Comparison of ENCODE assay signal across 8 cellular contexts in the genomic region with DNA sequence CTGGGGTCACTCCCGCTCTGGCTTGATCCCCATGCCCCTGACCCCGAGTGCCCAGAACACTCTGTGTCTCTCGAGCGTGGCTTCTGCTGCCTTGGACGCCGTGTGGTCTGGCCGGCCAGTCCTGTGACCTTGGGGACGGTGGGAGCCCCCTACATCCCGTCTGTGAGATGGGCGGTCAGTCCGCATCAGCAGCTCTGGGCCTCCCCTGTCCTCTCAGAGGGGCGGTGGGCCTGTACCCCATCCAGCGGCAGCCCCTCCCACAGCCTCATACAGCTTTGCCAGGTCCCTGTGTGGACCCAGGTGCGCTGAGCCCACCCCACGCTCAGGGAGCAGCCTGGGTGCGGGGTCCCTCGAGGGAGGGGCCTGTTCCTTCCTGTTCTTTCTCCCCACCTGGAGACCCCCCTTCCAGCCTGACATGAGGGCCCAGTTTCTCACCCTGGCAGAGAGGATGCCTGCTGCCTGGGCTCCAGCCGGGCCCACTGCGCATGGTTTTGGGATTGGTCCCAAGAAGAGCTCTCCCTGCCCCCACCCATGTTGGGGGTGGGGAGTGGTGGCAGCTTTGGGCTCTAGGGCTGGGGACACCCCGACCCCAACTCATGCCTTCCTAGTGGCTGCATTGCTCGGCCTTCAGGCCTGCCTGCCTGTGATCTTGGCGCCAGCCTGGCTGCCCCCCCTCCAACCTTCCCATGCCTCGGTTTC. TPM values are rescaled to one million over a fixed set of nuclear protein-coding genes. Genes with fewer than 3 reads are reported as not detected.
DNase-seq lines count a peak whose midpoint lies in the region; TF ChIP-seq lines count a peak whose summit lies in the region.

No MANE protein-coding gene starts in this region.

- H3K36me3 ChIP-seq in SJCRH30 (peaks cover 37% of the 10 kb centered on the region), esophagus muscularis mucosa (peaks cover 0 to 19% (median 10%) of the 10 kb centered on the region in 4 donors), ovary (no peaks in the 10 kb centered on the region)

- H3K9me3 ChIP-seq in SJCRH30 (replicated peaks) (no peaks in the 10 kb centered on the region), esophagus muscularis mucosa (no peaks in the 10 kb centered on the region), ovary (no peaks in the 10 kb centered on the region)

- no peaks in the 10 kb centered on the region for H3K27me3 Mint-ChIP-seq in Calu3 (ENCODE audit: unreplicated experiment)

- H3K4me3 Mint-ChIP-seq in Calu3 (ENCODE audit: low read depth, unreplicated experiment), result peak overlapping the region; percentile 93

- TF ChIP-seq EP300 in esophagus muscularis mucosa (IDR thresholded peaks at IDR 0.05) (no peak), ovary (IDR thresholded peaks at IDR 0.05) (no peak)

- H3K4me1 ChIP-seq in SJCRH30 (peaks cover 10% of the 10 kb centered on the region), esophagus muscularis mucosa (peaks cover 34 to 46% (median 41%) of the 10 kb centered on the region in 4 donors), ovary (ENCODE audit: insufficient read depth) (peaks cover 19% of the 10 kb centered on the region)

- CTCF ChIA-PET in Calu3 (lab: Charles Lee), result interaction anchor here (0.7 kb wide), 1 partner anchor 60 kb away, joined by 3 read pairs; no protein-coding TSS in a partner anchor

- DNase-seq in Calu3 (no peak), SJCRH30 (no peak), esophagus muscularis mucosa (ENCODE audit: extremely low spot score) (no peak), ovary (peak in 1 of 5 donors; percentile 47), glomerular visceral epithelial cell (ENCODE audit: extremely low spot score) (no peak), T1000 (lab: John Stamatoyannopoulos, UW) (no peak), NCI-H510A treated with DMSO at 0.1 percent for 48 hours (lab: John Stamatoyannopoulos, UW) (no peak)
- DNase-seq in activated CD4-positive, CD25-positive, alpha-beta regulatory T cell (lab: John Stamatoyannopoulos, UW), result no peak

- H3K27ac ChIP-seq in SJCRH30 (peak overlapping the region; percentile 74), esophagus muscularis mucosa (replicated peaks in 1 of 4) (peak overlapping the region; percentile 68 to 85 (median 78)), ovary (peak overlapping the region; percentile 33 to 48)

- intact Hi-C loops in Calu3 (cut with micrococcal nuclease; ENCODE audit: unreplicated experiment) (no loop called here), esophagus muscularis mucosa (cut with DNase I) (no loop called here), ovary (cut with DNase I) (loop anchor here in 1 of 4 donors (10.0 kb wide), 1 partner anchor 54 kb away; a partner anchor contains a TSS)

- BruUV-seq in Calu3 (replicated peaks; lab: Mats Ljungman, UMichigan), result TSS peak; percentile 32

- no peaks in the 10 kb centered on the region for H3K27me3 ChIP-seq in SJCRH30
- H3K27me3 ChIP-seq in esophagus muscularis mucosa, result no peaks in the 10 kb centered on the region
- H3K27me3 ChIP-seq in ovary, result no peaks in the 10 kb centered on the region

- TF ChIP-seq CTCF in Calu3 (IDR thresholded peaks at IDR 0.05; ENCODE audit: unreplicated experiment), result no peak
- no peak for TF ChIP-seq CTCF in esophagus muscularis mucosa (IDR thresholded peaks at IDR 0.05)
- TF ChIP-seq CTCF in ovary (IDR thresholded peaks at IDR 0.05), result no peak

- TF ChIP-seq POLR2A in esophagus muscularis mucosa (IDR thresholded peaks at IDR 0.05; ENCODE audit: low read depth) (no peak), ovary (IDR thresholded peaks at IDR 0.05) (no peak)

- WGBS in esophagus muscularis mucosa, result 73% methylated on average over 8 of the region's 23 CpGs
- WGBS in ovary, 3 donors, result 24 to 34% (median 25%) methylated on average over 21 to 23 of the region's 23 CpGs

- H3K4me3 ChIP-seq in SJCRH30 (peak overlapping the region; percentile 91), esophagus muscularis mucosa (peak overlapping the region; percentile 70 to 88 (median 74)), ovary (peak overlapping the region; percentile 56)

- peaks cover 48% of the 10 kb centered on the region for H3K36me3 Mint-ChIP-seq in Calu3 (ENCODE audit: insufficient read depth, unreplicated experiment)

- peak overlapping the region; percentile 85 for H3K27ac Mint-ChIP-seq in Calu3 (ENCODE audit: unreplicated experiment)

- no peaks in the 10 kb centered on the region for H3K9me3 Mint-ChIP-seq in Calu3 (ENCODE audit: low read depth, unreplicated experiment)

- H3K4me1 Mint-ChIP-seq in Calu3 (ENCODE audit: low read depth, unreplicated experiment), result peaks cover 27% of the 10 kb centered on the region

RNA-seq across cellular contexts. Expression of a gene that starts 1.5 kb away (rescaled TPM):
- 161 and 168 TPM in 2 replicates for total RNA-seq in Calu3 (2022)
- total RNA-seq in SJCRH30 (2014; rRNA removed; shearing (Covaris generic)), result 91.7 and 117 TPM in 2 replicates
- total RNA-seq in esophagus muscularis mucosa, result 10 to 100 TPM; 49.0 to 94.2 (median 67.9) TPM
- 100 to 1,000 TPM in 5 of 7 donors, 10 to 100 TPM in 2; 45.7 to 128 (median 112) TPM for total RNA-seq in ovary
- 10 to 100 TPM; 23.0 to 72.3 TPM for polyA plus RNA-seq in ovary

RNA-seq across cellular contexts. Expression of a gene that starts 22.8 kb away (rescaled TPM):
- total RNA-seq in Calu3 (2022), result 1.6 and 2.8 TPM in 2 replicates
- total RNA-seq in SJCRH30 (2014; rRNA removed; shearing (Covaris generic)), result 0.06 and 0.20 TPM in 2 replicates
- total RNA-seq in esophagus muscularis mucosa, result under 1 TPM in 3 of 4 donors, not detected in 1; under 0.01 to 0.19 (median 0.17) TPM
- total RNA-seq in ovary, result 1 to 10 TPM in 5 of 7 donors, under 1 TPM in 2; 0.11 to 5.1 (median 2.5) TPM
- under 1 TPM in 1 of 2 donors, not detected in 1; 0.59 TPM for polyA plus RNA-seq in ovary

RNA-seq across cellular contexts. Expression of a gene that starts 53.5 kb away (rescaled TPM):
- total RNA-seq in Calu3 (2022), result 70.1 and 71.8 TPM in 2 replicates
- 68.2 and 71.7 TPM in 2 replicates for total RNA-seq in SJCRH30 (2014; rRNA removed; shearing (Covaris generic))
- total RNA-seq in esophagus muscularis mucosa, result 100 to 1,000 TPM; 283 to 578 (median 392) TPM
- total RNA-seq in ovary, result 100 to 1,000 TPM in 1 of 7 donors, 10 to 100 TPM in 6; 21.3 to 242 (median 47.8) TPM
- polyA plus RNA-seq in ovary, result 10 to 100 TPM in 1 of 2 donors, under 1 TPM in 1; 0.35 to 95.1 TPM
